In genomic region chr12:5243014-5243413, GRCh38 we compare ENCODE assay signal across 13 cellular contexts.
"Had no signal": no experiment of that assay in that cellular context is flagged by ENCODE, and none has a peak within 500 bp of the region (broad histone marks: within the 10 kb centered on the region; RNA-seq: fewer than 3 reads in every experiment).

No MANE protein-coding gene starts in this region.

- ATAC-seq: activated CD8-positive, alpha-beta T cell treated with anti-CD3 and anti-CD28 coated beads, Interleukin-2, amount 10 ng/mL, durations not matched to agents 7 days and 5 days; activated naive CD4-positive, alpha-beta T cell treated with anti-CD3 and anti-CD28 coated beads, Interleukin-2, amount 50 U/mL, for 72 hours; stimulated activated effector memory CD8-positive, alpha-beta T cell treated with anti-CD3 and anti-CD28 coated beads, Interleukin-12 subunit alpha, Interleukin-12 subunit beta, amount 100 ng/mL, for 72 hours had no signal

- H3K4me3 ChIP-seq: thoracic aorta had no signal

- H3K27ac ChIP-seq: thoracic aorta had no signal

- H3K36me3 ChIP-seq: thoracic aorta had no signal

- H3K9me3 ChIP-seq: thoracic aorta had no signal

- DNase-seq: activated B cell treated with CpG ODN at 0.5 μM for 24 hours; activated CD4-positive, alpha-beta T cell treated with anti-CD3 and anti-CD28 coated beads, Interleukin-2, amount 10 ng/mL, durations not matched to agents 24 days and 14 days; activated CD8-positive, alpha-beta memory T cell treated with anti-CD3 and anti-CD28 coated beads, Interleukin-2, amount 50 U/mL, for 4 hours; activated CD8-positive, alpha-beta T cell treated with anti-CD3 and anti-CD28 coated beads, Interleukin-2, amount 10 ng/mL, durations not matched to agents 7 days and 5 days; activated gamma-delta T cell; activated T-cell treated with anti-CD3 and anti-CD28 coated beads, Interleukin-2, amount 50 U/mL, for 48 hours; caudate nucleus; hippocampal formation; mesenchymal stem cell; T-helper 2 cell had no signal
